Comparison of ENCODE assay signal across 8 cellular contexts in genomic region chr15:38671675-38672141, GRCh38.
DNase-seq lines count a peak whose midpoint lies in the region; ATAC-seq and TF ChIP-seq lines count a peak whose summit lies in the region.

No MANE protein-coding gene starts in this region.

- no peak overlapping the region for H3K4me2 ChIP-seq in mammary epithelial cell (ENCODE audit: insufficient read depth, low read depth, low read length)

- peaks cover 4% of the 10 kb centered on the region for H3K9me3 Mint-ChIP-seq in CD4-positive, alpha-beta T cell
- no peaks in the 10 kb centered on the region for H3K9me3 Mint-ChIP-seq in nephron progenitor cell

- 82% methylated on average over 5 of the region's 5 CpGs for WGBS in mammary epithelial cell (ENCODE audit: low coverage, missing lambda C conversion rate)

- H3K4me1 ChIP-seq in mammary epithelial cell (ENCODE audit: insufficient read depth, low read length): no peaks in the 10 kb centered on the region

- peak overlapping the region; percentile 85 for H3K27ac ChIP-seq in CD4-positive, alpha-beta T cell (ENCODE audit: low read depth, low read length)
- H3K27ac ChIP-seq in brain microvascular endothelial cell (no peak overlapping the region), mammary epithelial cell (ENCODE audit: insufficient read depth, low read depth, low read length) (no peak overlapping the region)

- H3K27me3 ChIP-seq in CD4-positive, alpha-beta T cell (ENCODE audit: control insufficient read depth, insufficient read depth, low read length): no peaks in the 10 kb centered on the region
- H3K27me3 ChIP-seq in brain microvascular endothelial cell (replicated peaks) (peaks cover 6% of the 10 kb centered on the region), mammary epithelial cell (ENCODE audit: insufficient read depth, low read length) (no peaks in the 10 kb centered on the region)

- no peaks in the 10 kb centered on the region for H3K9me3 ChIP-seq in CD4-positive, alpha-beta T cell (ENCODE audit: control insufficient read depth, low read length)
- H3K9me3 ChIP-seq in mammary epithelial cell (replicated peaks; ENCODE audit: insufficient read depth, low read length): no peaks in the 10 kb centered on the region

- dilution Hi-C loops in mammary epithelial cell (cut with HindIII; ENCODE audit: low sequenced_read_pairs): loop anchor here (5.0 kb wide), 1 partner anchor 89 kb away; no protein-coding TSS in a partner anchor

- H3K4me3 ChIP-seq in brain microvascular endothelial cell (ENCODE audit: low read depth, low read length): no peak overlapping the region
- no peak overlapping the region for H3K4me3 ChIP-seq in mammary epithelial cell (replicated peaks in 1 of 3; ENCODE audit: insufficient read depth in 1 of 3, low read depth in 2 of 3, low read length in 3 of 3)

- no TSS peak for BruUV-seq in mammary epithelial cell (replicated peaks; lab: Mats Ljungman, UMichigan)

- POLR2A ChIA-PET in CD4-positive, alpha-beta T cell (lab: Charles Lee): interaction anchor here (1.2 to 17.4 kb wide), 9 partner anchors 12 to 218 kb away, joined by 4 to 484 read pairs (median 22); partner anchors contain the start of genes FAM98B and RASGRP1

- intact Hi-C loops in CD4-positive, alpha-beta T cell (cut with DNase I, micrococcal nuclease): loop anchor here (1.0 to 5.0 kb wide), 3 partner anchors 12 to 59 kb away; no protein-coding TSS in a partner anchor
- intact Hi-C loops in mammary epithelial cell (cut with micrococcal nuclease): no loop called here

- H3K27ac Mint-ChIP-seq in CD4-positive, alpha-beta T cell: peak overlapping the region; percentile 95
- no peak overlapping the region for H3K27ac Mint-ChIP-seq in nephron progenitor cell

- no peak overlapping the region for H2AFZ ChIP-seq in mammary epithelial cell (ENCODE audit: low read depth, low read length)

- peak; percentile 51 for ATAC-seq in CD4-positive, alpha-beta T cell (ENCODE audit: poor library complexity)
- peak; percentile 57 for ATAC-seq in GM19455 (IDR thresholded peaks at IDR 0.05; ENCODE audit: unreplicated experiment)
- ATAC-seq in HG03460 (IDR thresholded peaks at IDR 0.05; ENCODE audit: unreplicated experiment): peak; percentile 49

- H3K4me3 Mint-ChIP-seq in CD4-positive, alpha-beta T cell: peak overlapping the region; percentile 61
- H3K4me3 Mint-ChIP-seq in nephron progenitor cell: no peak overlapping the region

- in situ Hi-C loops in brain microvascular endothelial cell (cut with HindIII; ENCODE audit: low pct_ligation_motif_present, low sequenced_read_pairs) (no loop called here), mammary epithelial cell (cut with MboI; ENCODE audit: low sequenced_read_pairs in 2 of 2) (loop anchor here in 1 of 2 donors (25.0 kb wide), 1 partner anchor 684 kb away; no protein-coding TSS in a partner anchor)

- H3K36me3 ChIP-seq in brain microvascular endothelial cell (replicated peaks) (no peaks in the 10 kb centered on the region), mammary epithelial cell (ENCODE audit: insufficient read depth, low read length) (no peaks in the 10 kb centered on the region)

- no peak for TF ChIP-seq CTCF in CD4-positive, alpha-beta T cell (IDR thresholded peaks at IDR 0.05)
- TF ChIP-seq CTCF in brain microvascular endothelial cell (IDR thresholded peaks at IDR 0.05; ENCODE audit: low read depth, low read length, missing control alignments) (no peak), mammary epithelial cell (conservative IDR thresholded peaks at IDR 0.05 in 1 of 2, IDR thresholded peaks at IDR 0.05 in 1 of 2; ENCODE audit: extremely low read depth in 1 of 2, insufficient read depth in 1 of 2, low read depth in 1 of 2, low read length in 2 of 2) (no peak), nephron progenitor cell (IDR thresholded peaks at IDR 0.05) (no peak)

- no peaks in the 10 kb centered on the region for H3K36me3 Mint-ChIP-seq in CD4-positive, alpha-beta T cell (ENCODE audit: low read depth)
- no peaks in the 10 kb centered on the region for H3K36me3 Mint-ChIP-seq in nephron progenitor cell (ENCODE audit: low read depth)

- peaks cover 68% of the 10 kb centered on the region for H3K4me1 Mint-ChIP-seq in CD4-positive, alpha-beta T cell (ENCODE audit: low read depth)
- H3K4me1 Mint-ChIP-seq in nephron progenitor cell: peaks cover 19% of the 10 kb centered on the region

- H3K9ac ChIP-seq in mammary epithelial cell (ENCODE audit: insufficient read depth, low read length): no peak overlapping the region

- no peaks in the 10 kb centered on the region for H3K27me3 Mint-ChIP-seq in CD4-positive, alpha-beta T cell
- H3K27me3 Mint-ChIP-seq in nephron progenitor cell (ENCODE audit: low read depth, poor library complexity): peaks cover 8% of the 10 kb centered on the region

- DNase-seq in CD4-positive, alpha-beta T cell: peak in 7 of 10 experiments; percentile 23 to 51 (median 38)
- peak; percentile 21 for DNase-seq in amniotic epithelial cell (ENCODE audit: low read depth)
- DNase-seq in brain microvascular endothelial cell: no peak
- DNase-seq in mammary epithelial cell: no peak
- no peak for DNase-seq in nephron progenitor cell
- no peak for DNase-seq in NK-92 treated with Interleukin-12 subunit alpha and Interleukin-12 subunit beta, amount 100 ng/mL, for 24 hours (lab: John Stamatoyannopoulos, UW)

- CTCF ChIA-PET in CD4-positive, alpha-beta T cell (lab: Charles Lee): interaction anchor here (0.6 to 6.5 kb wide), 8 partner anchors 10 to 231 kb away, joined by 3 to 51 read pairs (median 10); partner anchors contain the start of gene RASGRP1
- CTCF ChIA-PET in mammary epithelial cell (lab: Charles Lee; ENCODE audit: low non-redundant PET): no interaction called here

- no peaks in the 10 kb centered on the region for H4K20me1 ChIP-seq in mammary epithelial cell (ENCODE audit: insufficient read depth, low read length)

- no peaks in the 10 kb centered on the region for H3K79me2 ChIP-seq in mammary epithelial cell (ENCODE audit: insufficient read depth, low read length)

Comparison
In these comparisons a context has a peak if more than half of its experiments do, and no peak if none do; other contexts are left out.
1. DNase-seq: peak in CD4-positive, alpha-beta T cell (7 of 10) and amniotic epithelial cell (single experiment); none in brain microvascular endothelial cell (single experiment), mammary epithelial cell (single experiment), nephron progenitor cell (single experiment) and NK-92 treated with Interleukin-12 subunit alpha and Interleukin-12 subunit beta, amount 100 ng/mL, for 24 hours (single experiment).
2. Peak in every context shown above with its lines, with median percentiles within 50 percentile points of each other: ATAC-seq.